In the genomic region with DNA sequence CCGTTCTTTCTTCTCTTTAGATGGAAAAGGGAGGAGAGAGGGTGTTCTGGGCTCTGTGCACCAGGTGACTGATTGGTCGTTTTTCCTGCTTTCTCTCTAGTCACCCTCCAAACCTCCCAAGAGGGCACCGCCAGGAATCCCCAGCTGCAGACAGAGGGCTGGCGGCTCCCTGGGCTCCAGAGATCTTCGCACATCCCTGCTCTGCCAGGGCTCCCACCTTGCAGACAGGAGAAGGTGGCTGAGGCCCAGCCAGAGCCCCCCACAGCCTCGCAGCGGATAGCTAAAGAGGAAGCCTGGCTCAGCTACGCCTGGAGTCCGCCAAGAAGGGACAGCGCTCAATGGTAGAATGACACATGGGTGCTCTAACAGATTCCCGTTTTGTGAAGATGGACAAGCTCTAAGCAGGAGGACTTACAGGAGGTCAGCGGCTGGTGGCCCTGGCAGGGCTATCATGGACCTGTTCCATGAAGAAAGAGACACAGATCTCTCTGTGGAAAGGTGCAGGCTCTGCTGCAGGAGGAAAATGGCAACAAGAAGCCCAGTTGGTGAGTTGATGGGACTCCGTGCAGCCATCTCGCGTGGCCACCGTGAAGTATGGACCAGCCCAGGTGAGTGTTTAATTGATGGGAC, we compare ENCODE assay signal across 20 cellular contexts.
"Had no signal": no experiment of that assay in that cellular context is flagged by ENCODE, and none has a peak within 500 bp of the region (broad histone marks: within the 10 kb centered on the region; RNA-seq: fewer than 3 reads in every experiment).

No MANE protein-coding gene starts in this region.

- H3K36me3 ChIP-seq: Peyer's patch, SJCRH30 had no signal

- H3K4me2 ChIP-seq: KMS-11 had no signal

- H3K27me3 ChIP-seq: Peyer's patch had no signal

- H3K27me3 Mint-ChIP-seq: IgD-negative memory B cell had no signal

- DNase-seq: Kasumi-1; MM.1S; NCI-H1092 treated with DMSO at 0.1 percent for 48 hours; NCI-H1436; NCI-H187; NCI-H2029; NCI-H2081 treated with DMSO at 0.1 percent for 48 hours; NCI-H2171 treated with DMSO at 0.1 percent for 48 hours; NCI-H446 treated with DMSO at 0.1 percent for 48 hours; NCI-H510A treated with DMSO at 0.1 percent for 48 hours; NCI-H526; NK-92 treated with Interleukin-12 subunit alpha and Interleukin-12 subunit beta, amount 100 ng/mL, for 24 hours; PC-3; SHP77 treated with DMSO at 0.1 percent for 48 hours; SJCRH30 had no signal

- H3K9me3 ChIP-seq: Peyer's patch had no signal

- H3K4me3 ChIP-seq: K562, Peyer's patch, SJCRH30 had no signal

- H3K9ac ChIP-seq: KMS-11 had no signal

- H3K27ac Mint-ChIP-seq: IgD-negative memory B cell had no signal

- H3K4me1 Mint-ChIP-seq: IgD-negative memory B cell had no signal

- H3K27ac ChIP-seq: HL-60, KMS-11, Peyer's patch, SJCRH30 had no signal

- H3K4me3 Mint-ChIP-seq: IgD-negative memory B cell had no signal

- H3K4me1 ChIP-seq: Peyer's patch, SJCRH30 had no signal
